In the genomic region with DNA sequence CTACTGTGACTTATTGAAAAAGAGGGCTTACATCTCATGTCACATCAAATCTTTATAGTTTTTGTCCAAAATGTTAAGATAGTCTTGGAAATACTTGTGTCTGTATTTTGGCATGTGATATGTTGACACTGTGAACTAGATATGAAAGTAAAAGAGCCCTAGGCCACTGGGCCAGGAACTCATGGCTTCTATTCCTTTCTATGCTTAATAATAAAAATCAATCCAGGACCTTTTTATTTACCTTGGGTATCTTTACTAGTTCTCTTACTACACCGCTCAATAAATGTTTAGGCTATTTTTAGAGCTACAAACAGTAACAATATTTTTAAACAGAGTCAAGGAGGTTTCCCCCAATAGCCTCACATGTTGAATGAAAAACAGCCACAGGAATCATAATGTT, we compare ENCODE assay signal across 26 cellular contexts.
"Had no signal": no experiment of that assay in that cellular context is flagged by ENCODE, and none has a peak within 500 bp of the region (broad histone marks: within the 10 kb centered on the region; RNA-seq: fewer than 3 reads in every experiment).

No MANE protein-coding gene starts in this region.

- FAIRE-seq: urothelium cell line had no signal

- H3K4me3 ChIP-seq: stomach, suprapubic skin, testis, thoracic aorta, thyroid gland, tibial artery, tibial nerve, transverse colon, upper lobe of left lung, upper lobe of right lung, uterus, vagina had no signal

- ATAC-seq: stimulated activated effector memory CD8-positive, alpha-beta T cell treated with anti-CD3 and anti-CD28 coated beads, Interleukin-12 subunit alpha, Interleukin-12 subunit beta, amount 100 ng/mL, for 72 hours; stimulated activated memory B cell treated with anti-CD40 and anti-IgM and Interleukin-4, amounts not matched to agents 10 μg/mL and 1 μg/mL and 100 μg/mL, for 72 hours; stimulated activated naive B cell treated with anti-CD40 and anti-IgM and Interleukin-4, amounts not matched to agents 10 μg/mL and 1 μg/mL and 100 μg/mL, for 72 hours; stimulated activated naive CD8-positive, alpha-beta T cell treated with anti-CD3 and anti-CD28 coated beads, Interleukin-15, amount 100 ng/mL, for 72 hours; stimulated activated naive CD8-positive, alpha-beta T cell treated with anti-CD3 and anti-CD28 coated beads, Interleukin-15, Interleukin-2, amounts not matched to agents 100 U/mL and 50 U/mL, for 24 hours; upper lobe of right lung had no signal

- H3K36me3 ChIP-seq: stomach, suprapubic skin, thoracic aorta, thyroid gland, tibial artery, tibial nerve, transverse colon, upper lobe of left lung, upper lobe of right lung, uterus, vagina had no signal

- H3K27ac ChIP-seq: stomach, suprapubic skin, testis, thoracic aorta, thyroid gland, tibial artery, tibial nerve, transverse colon, upper lobe of left lung, upper lobe of right lung, uterus, vagina had no signal

- H3K27me3 ChIP-seq: stomach, suprapubic skin, testis, thyroid gland, tibial artery, tibial nerve, transverse colon, upper lobe of left lung, upper lobe of right lung, uterus, vagina had no signal

- DNase-seq: stimulated activated CD4-positive, alpha-beta T cell treated with anti-CD3 and anti-CD28 coated beads, Interleukin-2, amount 100 ng/mL, for 48 hours; stimulated activated CD4-positive, alpha-beta T cell treated with anti-CD3 and anti-CD28 coated beads, Interleukin-4, amount 100 ng/mL, for 1 hour; stimulated activated CD4-positive, alpha-beta T cell treated with anti-CD3 and anti-CD28 coated beads, Interleukin-4, amount 100 ng/mL, for 24 hours; stimulated activated CD4-positive, alpha-beta T cell treated with anti-CD3 and anti-CD28 coated beads, Interleukin-4, amount 100 ng/mL, for 4 hours; stimulated activated naive B cell treated with anti-CD40 and anti-IgM and Interleukin-4, amounts not matched to agents 10 μg/mL and 1 μg/mL and 100 μg/mL, for 72 hours; stimulated activated naive CD4-positive, alpha-beta T cell; stimulated activated naive CD4-positive, alpha-beta T cell treated with Interleukin-2 at 50 U/mL for 16 hours; stimulated activated naive CD8-positive, alpha-beta T cell treated with anti-CD3 and anti-CD28 coated beads, Interleukin-15, amount 100 ng/mL, for 72 hours; stimulated activated naive CD8-positive, alpha-beta T cell treated with anti-CD3 and anti-CD28 coated beads, Interleukin-15, Interleukin-2, amounts not matched to agents 100 U/mL and 50 U/mL, for 24 hours; stomach; substantia nigra; testis; thyroid gland; tibial artery; transverse colon; trophoblast cell; upper lobe of left lung; upper lobe of right lung; uterus had no signal

- H3K4me1 ChIP-seq: stomach, suprapubic skin, testis, thyroid gland, tibial artery, tibial nerve, transverse colon, upper lobe of left lung, upper lobe of right lung, uterus, vagina had no signal

- H3K9me3 ChIP-seq: stomach, suprapubic skin, testis, thoracic aorta, thyroid gland, tibial artery, tibial nerve, transverse colon, upper lobe of left lung, upper lobe of right lung, uterus, vagina had no signal
